In the genomic region with DNA sequence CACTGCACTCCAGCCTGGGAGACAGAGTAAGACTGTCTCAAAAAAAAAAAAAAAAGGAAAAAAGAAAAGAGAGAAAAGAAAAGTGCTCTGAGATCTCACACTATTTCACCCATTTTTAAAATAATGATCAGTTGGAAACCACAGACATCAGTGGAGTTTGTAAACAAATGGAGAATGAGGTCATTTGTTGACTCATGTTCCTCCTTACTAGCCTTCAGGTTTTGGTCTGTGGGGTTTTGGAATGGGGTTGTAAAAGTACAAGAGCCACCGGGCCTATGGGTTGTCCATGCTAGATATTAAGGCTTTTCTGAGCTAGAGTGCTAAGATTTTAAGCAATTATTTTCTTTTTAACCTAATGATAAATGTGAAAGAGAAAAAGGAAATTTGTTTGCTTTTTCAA, we compare ENCODE assay signal across 15 cellular contexts.
"Had no signal": no experiment of that assay in that cellular context is flagged by ENCODE, and none has a peak within 500 bp of the region (broad histone marks: within the 10 kb centered on the region; RNA-seq: fewer than 3 reads in every experiment).

No MANE protein-coding gene starts in this region.

- DNase-seq: activated naive CD4-positive, alpha-beta T cell treated with Interleukin-2 at 50 U/mL for 16 hours; activated naive CD8-positive, alpha-beta T cell treated with anti-CD3 and anti-CD28 coated beads, Interleukin-2, amount 10 ng/mL, durations not matched to agents 7 days and 5 days; activated T-cell treated with anti-CD3 and anti-CD28 coated beads, Interleukin-2, amount 50 U/mL, for 1 hour; amniotic stem cell; gastrocnemius medialis; left colon; naive thymus-derived CD4-positive, alpha-beta T cell; posterior cingulate gyrus; retina; sigmoid colon; stimulated activated CD4-positive, alpha-beta T cell treated with anti-CD3 and anti-CD28 coated beads, Interleukin-2, amount 100 ng/mL, for 48 hours; stimulated activated CD8-positive, alpha-beta memory T cell treated with anti-CD3 and anti-CD28 coated beads, Interleukin-4, amount 100 ng/mL, for 48 hours; stimulated activated naive B cell treated with anti-CD40 and anti-IgM and Interleukin-4, amounts not matched to agents 10 μg/mL and 1 μg/mL and 100 μg/mL, for 72 hours; T-helper 9 cell; transverse colon had no signal
